ENCODE assay signal across 9 cellular contexts in genomic region chr2:232551289-232551688, GRCh38. TPM values are rescaled to one million over a fixed set of nuclear protein-coding genes. Genes with fewer than 3 reads are reported as not detected.
DNase-seq lines count a peak whose midpoint lies in the region; ATAC-seq and TF ChIP-seq lines count a peak whose summit lies in the region.
"Had no signal": no experiment of that assay in that cellular context is flagged by ENCODE, and none has a peak within 500 bp of the region (broad histone marks: within the 10 kb centered on the region; RNA-seq: fewer than 3 reads in every experiment).

No MANE protein-coding gene starts in this region.

- intact Hi-C loops in left cardiac atrium (cut with DNase I): no loop called here
- intact Hi-C loops in body of pancreas (cut with DNase I): no loop called here

- DNase-seq in right atrium auricular region (ENCODE audit: low spot score) (no peak), left cardiac atrium (no peak), body of pancreas (no peak), NCI-H2029 (lab: John Stamatoyannopoulos, UW) (no peak), HuH-7.5 (ENCODE audit: low spot score) (no peak), NCI-H748 treated with DMSO at 0.1 percent for 48 hours (lab: John Stamatoyannopoulos, UW) (no peak)

- ATAC-seq in left cardiac atrium (no peak), body of pancreas (no peak), HG02759 (IDR thresholded peaks at IDR 0.05; ENCODE audit: unreplicated experiment) (no peak)

- peaks cover 0 to 5% of the 10 kb centered on the region in 2 donors for H3K9me3 ChIP-seq in right atrium auricular region
- no peaks in the 10 kb centered on the region for H3K9me3 ChIP-seq in body of pancreas
- H3K9me3 ChIP-seq in mesodermal cell (ENCODE audit: control insufficient read depth, low read length): no peaks in the 10 kb centered on the region

- WGBS in body of pancreas, 2 donors: 14 to 15% methylated on average over 10 of the region's 10 CpGs
- 42 to 62% methylated on average over 3 to 5 of the region's 10 CpGs for WGBS in mesodermal cell (ENCODE audit: insufficient coverage in 2 of 2), 2 experiments

- H3K4me3 ChIP-seq in right atrium auricular region (peak overlapping the region; percentile 71 to 76), body of pancreas (peak overlapping the region; percentile 58 to 74), mesodermal cell (ENCODE audit: extremely low read depth, insufficient read depth, low read length, poor library complexity, severe bottlenecking) (peak overlapping the region; percentile 80)

- TF ChIP-seq CTCF in right atrium auricular region (IDR thresholded peaks at IDR 0.05) (no peak), body of pancreas (IDR thresholded peaks at IDR 0.05) (no peak)

- peaks cover 8% of the 10 kb centered on the region for H3K36me3 ChIP-seq in right atrium auricular region
- H3K36me3 ChIP-seq in body of pancreas (replicated peaks in 1 of 2; ENCODE audit: insufficient read depth in 1 of 2, low read depth in 2 of 2): no peaks in the 10 kb centered on the region
- peaks cover 62% of the 10 kb centered on the region for H3K36me3 ChIP-seq in mesodermal cell (ENCODE audit: control insufficient read depth, insufficient read depth, low read length)

- H3K4me1 ChIP-seq in right atrium auricular region: peaks cover 0 to 24% of the 10 kb centered on the region in 2 donors
- H3K4me1 ChIP-seq in body of pancreas: peaks cover 34% of the 10 kb centered on the region
- H3K4me1 ChIP-seq in mesodermal cell (ENCODE audit: control insufficient read depth, insufficient read depth, low read length, poor library complexity, severe bottlenecking): peaks cover 2% of the 10 kb centered on the region

- TF ChIP-seq POLR2A in body of pancreas (IDR thresholded peaks at IDR 0.05): no peak

- H3K27ac ChIP-seq in right atrium auricular region (peak overlapping the region; percentile 92 to 96), body of pancreas (peak overlapping the region in 3 of 4 donors; percentile 85 to 98 (median 97)), mesodermal cell (ENCODE audit: low read depth, low read length, severe bottlenecking) (peak overlapping the region; percentile 99)

- H3K27me3 ChIP-seq in right atrium auricular region: no peaks in the 10 kb centered on the region
- H3K27me3 ChIP-seq in body of pancreas: no peaks in the 10 kb centered on the region

RNA-seq across cellular contexts. Expression of gene EIF4E2, which starts 0.8 kb away (rescaled TPM):
- 10 to 100 TPM; 23.3 to 23.4 TPM for total RNA-seq in right atrium auricular region
- 10 to 100 TPM; 45.8 to 48.5 TPM for total RNA-seq in left cardiac atrium
- 10 to 100 TPM; 12.2 to 17.4 TPM for total RNA-seq in body of pancreas
- 120 TPM for polyA plus RNA-seq in mesodermal cell (2013, experiment 1 of 2)
- polyA plus RNA-seq in mesodermal cell (2013, experiment 2 of 2): 130 TPM

RNA-seq across cellular contexts. Expression of gene TIGD1, which starts 0.9 kb away (rescaled TPM):
- total RNA-seq in right atrium auricular region: 1 to 10 TPM; 1.7 to 2.0 TPM
- 1 to 10 TPM; 2.0 to 2.8 TPM for total RNA-seq in left cardiac atrium
- 1 to 10 TPM; 3.6 to 4.2 TPM for total RNA-seq in body of pancreas
- 4.2 TPM for polyA plus RNA-seq in mesodermal cell (2013, experiment 1 of 2)
- 5.3 TPM for polyA plus RNA-seq in mesodermal cell (2013, experiment 2 of 2)

RNA-seq across cellular contexts. Expression of gene CHRNG, which starts 11.8 kb away (rescaled TPM):
- not detected for total RNA-seq in right atrium auricular region
- total RNA-seq in left cardiac atrium: not detected
- not detected for total RNA-seq in body of pancreas
- not detected for polyA plus RNA-seq in mesodermal cell (2013, experiment 1 of 2)
- not detected for polyA plus RNA-seq in mesodermal cell (2013, experiment 2 of 2)
- total RNA-seq: activated CD8-positive, alpha-beta memory T cell treated with anti-CD3 and anti-CD28 coated beads for 36 hours had no signal

RNA-seq across cellular contexts. Expression of gene CHRND, which starts 25.3 kb away (rescaled TPM):
- under 1 TPM in 1 of 2 donors, not detected in 1; 0.19 TPM for total RNA-seq in right atrium auricular region
- total RNA-seq in left cardiac atrium: under 1 TPM in 1 of 2 donors, not detected in 1; 0.35 TPM
- not detected for total RNA-seq in body of pancreas
- polyA plus RNA-seq in mesodermal cell (2013, experiment 1 of 2): not detected
- not detected for polyA plus RNA-seq in mesodermal cell (2013, experiment 2 of 2)
- total RNA-seq: activated CD8-positive, alpha-beta memory T cell treated with anti-CD3 and anti-CD28 coated beads for 36 hours had no signal

RNA-seq across cellular contexts. Expression of gene PRSS56, which starts 31.1 kb away (rescaled TPM):
- total RNA-seq in right atrium auricular region (under 1 TPM in 1 of 2 donors, not detected in 1; 0.20 TPM), left cardiac atrium (under 1 TPM in 1 of 2 donors, not detected in 1; 0.16 TPM), body of pancreas (not detected)
- polyA plus RNA-seq in mesodermal cell (2013, experiment 1 of 2): not detected
- 0.15 TPM for polyA plus RNA-seq in mesodermal cell (2013, experiment 2 of 2)
- total RNA-seq: activated CD8-positive, alpha-beta memory T cell treated with anti-CD3 and anti-CD28 coated beads for 36 hours had no signal
